Comparison of ENCODE assay signal across 8 cellular contexts in genomic region chr1:5990913-5991783, GRCh38. TPM values are rescaled to one million over a fixed set of nuclear protein-coding genes. Genes with fewer than 3 reads are reported as not detected.
DNase-seq lines count a peak whose midpoint lies in the region; ATAC-seq and TF ChIP-seq lines count a peak whose summit lies in the region.

No MANE protein-coding gene starts in this region.

- H3K36me3 ChIP-seq in PC-9 (ENCODE audit: low read depth) (no peaks in the 10 kb centered on the region), skeletal muscle satellite cell (ENCODE audit: insufficient read depth, low read length) (no peaks in the 10 kb centered on the region)

- peak overlapping the region; percentile 94 for H3K4me2 ChIP-seq in PC-9
- peak overlapping the region; percentile 98 for H3K4me2 ChIP-seq in skeletal muscle satellite cell (ENCODE audit: low read length)

- POLR2A ChIA-PET in PC-9 (lab: Charles Lee; ENCODE audit: unreplicated experiment): no interaction called here

- no peaks in the 10 kb centered on the region for H3K27me3 ChIP-seq in PC-9 (ENCODE audit: insufficient read depth, low read depth)
- H3K27me3 ChIP-seq in skeletal muscle satellite cell (ENCODE audit: control insufficient read depth, insufficient read depth, low read length): no peaks in the 10 kb centered on the region

- H4K20me1 ChIP-seq in PC-9 (ENCODE audit: insufficient read depth): no peaks in the 10 kb centered on the region

- peak overlapping the region; percentile 70 for H3K9ac ChIP-seq in skeletal muscle satellite cell (ENCODE audit: low read depth, low read length)

- no peaks in the 10 kb centered on the region for H3K9me2 ChIP-seq in PC-9 (ENCODE audit: insufficient read depth)

- DNase-seq in GM12865 (ENCODE audit: low read depth) (peak; percentile 37), PC-9 (no peak), astrocyte of the hippocampus (ENCODE audit: low read depth, low spot score) (peak; percentile 53), NCI-H1105 (lab: John Stamatoyannopoulos, UW) (no peak)

- no peak overlapping the region for H3K27ac ChIP-seq in PC-9

- CTCF ChIA-PET in PC-9 (lab: Charles Lee): no interaction called here

- TF ChIP-seq CTCF in GM12865 (IDR thresholded peaks at IDR 0.05; ENCODE audit: insufficient read depth, low read depth, low read length, missing control alignments) (no peak), PC-9 (conservative IDR thresholded peaks at IDR 0.05) (no peak)

- H2AFZ ChIP-seq in PC-9: peak overlapping the region; percentile 77; the same call in 1 of the 2 replicates

- H3K4me3 ChIP-seq in GM12865 (ENCODE audit: low read depth, low read length) (peak overlapping the region; percentile 69), PC-9 (peak overlapping the region; percentile 62), iPS-11a (ENCODE audit: low read depth, low read length) (peak overlapping the region; percentile 50), skeletal muscle satellite cell (ENCODE audit: low read length) (peak overlapping the region; percentile 99)

- intact Hi-C loops in PC-9 (cut with micrococcal nuclease; ENCODE audit: unreplicated experiment): loop anchor here (5.0 kb wide), 1 partner anchor 246 kb away; the partner anchor contains the start of gene ICMT

- H3F3A ChIP-seq in PC-9 (ENCODE audit: insufficient read depth, low read depth): no peaks in the 10 kb centered on the region

- H3K9me3 ChIP-seq in PC-9 (ENCODE audit: insufficient read depth, low read depth) (no peaks in the 10 kb centered on the region), skeletal muscle satellite cell (replicated peaks; ENCODE audit: low read length) (no peaks in the 10 kb centered on the region)

- ATAC-seq in GM21786 (IDR thresholded peaks at IDR 0.05; ENCODE audit: unreplicated experiment): no peak
- ATAC-seq in GM19455 (IDR thresholded peaks at IDR 0.05; ENCODE audit: unreplicated experiment): no peak

- BruUV-seq in PC-9 (replicated peaks; lab: Mats Ljungman, UMichigan): TSS peak; percentile 50

- H3K4me1 ChIP-seq in PC-9 (replicated peaks; ENCODE audit: insufficient read depth) (0 out of 2 replicates have a peak, but pooled peaks cover 4% of the 10 kb centered on the region), skeletal muscle satellite cell (ENCODE audit: control insufficient read depth, insufficient read depth, low read length) (peaks cover 15% of the 10 kb centered on the region)

- H3K79me2 ChIP-seq in PC-9 (ENCODE audit: low read depth): peaks cover 8% of the 10 kb centered on the region; the same call in 1 of the 2 replicates

RNA-seq across cellular contexts. Expression of gene NPHP4, which starts 1.1 kb away (rescaled TPM):
- 17.9 and 21.5 TPM in 2 replicates for total RNA-seq in PC-9 (2021)
- total RNA-seq in skeletal muscle satellite cell (2012; rRNA removed): 5.6 and 8.5 TPM in 2 replicates

RNA-seq across cellular contexts. Expression of gene KCNAB2, which starts 54.5 kb away (rescaled TPM):
- total RNA-seq in PC-9 (2021): 19.6 and 21.4 TPM in 2 replicates
- total RNA-seq in skeletal muscle satellite cell (2012; rRNA removed): 1.3 and 1.8 TPM in 2 replicates

Comparison
In these comparisons a context has a peak if more than half of its experiments do, and no peak if none do; other contexts are left out.
1. DNase-seq: peak in GM12865 (single experiment) and astrocyte of the hippocampus (single experiment); none in PC-9 (0 of 2) and NCI-H1105 (single experiment).
2. Peak in every context shown above with its lines, with median percentiles within 50 percentile points of each other: H3K4me3 ChIP-seq.